In genomic region chr1:43946244-43947060, GRCh38 we compare ENCODE assay signal across 1 cellular context.
TF ChIP-seq lines count a peak whose summit lies in the region.

IPO13 (plus strand) TSS chr1:43946950; CDS start chr1:43947601, 651 bp downstream.

TF ChIP-seq in HepG2, 621 proteins besides CTCF, POLR2A, EP300 and RAD21 (continued from another document and continues in another):
- peak; percentile 97 for TF ChIP-seq ZNF687 (CRISPR knock-in tag; IDR thresholded peaks at IDR 0.05)
- TF ChIP-seq ZFP36L1 (CRISPR knock-in tag; IDR thresholded peaks at IDR 0.05) = peak; percentile 94
- TF ChIP-seq SP4 (CRISPR knock-in tag; IDR thresholded peaks at IDR 0.05) = peak; percentile 89
- no peak for TF ChIP-seq DDIT3 (CRISPR knock-in tag; IDR thresholded peaks at IDR 0.05)
- peak; percentile 51; the same call in 1 of the 2 replicates for TF ChIP-seq ISL2 (CRISPR knock-in tag; IDR thresholded peaks at IDR 0.05)
- TF ChIP-seq STAT6 (CRISPR knock-in tag; IDR thresholded peaks at IDR 0.05; ENCODE audit: borderline replicate concordance) = peak; percentile 91; the same call in 1 of the 2 replicates
- no peak for TF ChIP-seq ZMAT5 (CRISPR knock-in tag; IDR thresholded peaks at IDR 0.05; ENCODE audit: borderline replicate concordance, low read depth)
- no peak for TF ChIP-seq SRSF4 (IDR thresholded peaks at IDR 0.05; ENCODE audit: low read depth, low read length, poor library complexity, severe bottlenecking)
- peak; percentile 55 for TF ChIP-seq GABPA (IDR thresholded peaks at IDR 0.05; ENCODE audit: low read depth, low read length)
- peak; percentile 76 for TF ChIP-seq GABPA (CRISPR knock-in tag; IDR thresholded peaks at IDR 0.05; ENCODE audit: low read depth)
- no peak for TF ChIP-seq BRCA1 (CRISPR knock-in tag; IDR thresholded peaks at IDR 0.05)
- TF ChIP-seq TIGD3 (CRISPR knock-in tag; IDR thresholded peaks at IDR 0.05; ENCODE audit: borderline replicate concordance) = no peak
- no peak for TF ChIP-seq ATM (IDR thresholded peaks at IDR 0.05; ENCODE audit: borderline replicate concordance)
- TF ChIP-seq ASH2L (IDR thresholded peaks at IDR 0.05; ENCODE audit: insufficient read length, low read depth, low read length) = peak; percentile 89
- TF ChIP-seq ADNP (CRISPR knock-in tag; IDR thresholded peaks at IDR 0.05) = peak; percentile 89
- TF ChIP-seq GTF2F1 (IDR thresholded peaks at IDR 0.05; ENCODE audit: low read length) = no peak
- peak; percentile 59; the same call in 1 of the 2 replicates for TF ChIP-seq FOXK2 (IDR thresholded peaks at IDR 0.05)
- 0 out of 2 replicates have a peak, but pooled peaks have one; percentile 43 for TF ChIP-seq ZBTB2 (CRISPR knock-in tag; IDR thresholded peaks at IDR 0.05; ENCODE audit: low read depth)
- TF ChIP-seq ZC3H13 (CRISPR knock-in tag; IDR thresholded peaks at IDR 0.05) = peak; percentile 87
- no peak for TF ChIP-seq RORA (CRISPR knock-in tag; IDR thresholded peaks at IDR 0.05)
- TF ChIP-seq ZNF644 (CRISPR knock-in tag; IDR thresholded peaks at IDR 0.05; ENCODE audit: low read depth) = peak; percentile 38; the same call in 1 of the 2 replicates
- no peak for TF ChIP-seq AKNA (CRISPR knock-in tag; IDR thresholded peaks at IDR 0.05; ENCODE audit: borderline replicate concordance)
- TF ChIP-seq ZSCAN31 (CRISPR knock-in tag; IDR thresholded peaks at IDR 0.05; ENCODE audit: low read depth) = peak; percentile 94
- TF ChIP-seq ETV6 (CRISPR knock-in tag; conservative IDR thresholded peaks at IDR 0.05) = peak; percentile 80; the same call in 1 of the 2 replicates
- no peak for TF ChIP-seq RBM22 (optimal IDR thresholded peaks at IDR 0.05; ENCODE audit: low read length)
- TF ChIP-seq XBP1 (CRISPR knock-in tag; IDR thresholded peaks at IDR 0.05) = no peak
- no peak for TF ChIP-seq IKZF1 (IDR thresholded peaks at IDR 0.05)
- TF ChIP-seq ZNF143 (CRISPR knock-in tag; IDR thresholded peaks at IDR 0.05) = peak; percentile 99
- TF ChIP-seq ZNF230 (CRISPR knock-in tag; IDR thresholded peaks at IDR 0.05) = peak; percentile 92
- TF ChIP-seq ZNF282 (IDR thresholded peaks at IDR 0.05; ENCODE audit: partially characterized antibody) = no peak
- peak; percentile 6; the same call in 1 of the 2 replicates for TF ChIP-seq ZNF281 (CRISPR knock-in tag; IDR thresholded peaks at IDR 0.05; ENCODE audit: borderline replicate concordance)
- TF ChIP-seq ZNF546 (CRISPR knock-in tag; conservative IDR thresholded peaks at IDR 0.05) = peak; percentile 81; the same call in 1 of the 2 replicates
- TF ChIP-seq MTF2 (CRISPR knock-in tag; IDR thresholded peaks at IDR 0.05; ENCODE audit: borderline replicate concordance) = no peak
- no peak for TF ChIP-seq SOX6 (IDR thresholded peaks at IDR 0.05)
- TF ChIP-seq SOX6 (CRISPR knock-in tag; IDR thresholded peaks at IDR 0.05) = peak; percentile 84
- TF ChIP-seq PHF20 (CRISPR knock-in tag; IDR thresholded peaks at IDR 0.05) = peak; percentile 81
- TF ChIP-seq ZNF740 (CRISPR knock-in tag; IDR thresholded peaks at IDR 0.05) = no peak; the same call in 1 of the 2 replicates
- no peak for TF ChIP-seq NR2F6 (IDR thresholded peaks at IDR 0.05)
- peak; percentile 60 for TF ChIP-seq NR2F6 (CRISPR knock-in tag; IDR thresholded peaks at IDR 0.05)
- TF ChIP-seq ZNF761 (CRISPR knock-in tag; conservative IDR thresholded peaks at IDR 0.05) = peak; percentile 88
- peak; percentile 72 for TF ChIP-seq GMEB2 (CRISPR knock-in tag; IDR thresholded peaks at IDR 0.05; ENCODE audit: low read depth)
- peak; percentile 9; the same call in 1 of the 2 replicates for TF ChIP-seq ZNF460 (CRISPR knock-in tag; IDR thresholded peaks at IDR 0.05; ENCODE audit: borderline replicate concordance)
- peak; percentile 87 for TF ChIP-seq HOXA3 (CRISPR knock-in tag; IDR thresholded peaks at IDR 0.05)
